8 cellular contexts compared by ENCODE assay signal in genomic region chr9:12884736-12885395, GRCh38.
DNase-seq lines count a peak whose midpoint lies in the region; ATAC-seq, FAIRE-seq and TF ChIP-seq lines count a peak whose summit lies in the region.

No MANE protein-coding gene starts in this region.

- 4% methylated on average over 4 of the region's 4 CpGs for WGBS in K562 (ENCODE audit: insufficient coverage, low coverage, missing lambda C conversion rate)

- H3K4me2 ChIP-seq in K562 (ENCODE audit: insufficient read depth, low read length) = no peak overlapping the region

- H3K27ac Mint-ChIP-seq in effector memory CD8-positive, alpha-beta T cell = no peak overlapping the region
- no peak overlapping the region for H3K27ac Mint-ChIP-seq in activated CD8-positive, alpha-beta T cell treated with anti-CD3 and anti-CD28 coated beads for 36 hours

- no peaks in the 10 kb centered on the region for H3K9me1 ChIP-seq in K562 (ENCODE audit: control insufficient read depth, insufficient read depth, low read length)

- no TSS peak for BruUV-seq in K562 (replicated peaks; lab: Mats Ljungman, UMichigan)

- no peak overlapping the region for H3K4me3 Mint-ChIP-seq in effector memory CD8-positive, alpha-beta T cell
- no peak overlapping the region for H3K4me3 Mint-ChIP-seq in activated CD8-positive, alpha-beta T cell treated with anti-CD3 and anti-CD28 coated beads for 36 hours

- H4K20me1 ChIP-seq in K562 (replicated peaks; ENCODE audit: control insufficient read depth, insufficient read depth, low read length) = no peaks in the 10 kb centered on the region

- no peaks in the 10 kb centered on the region for H3K9me3 ChIP-seq in AG04450 (ENCODE audit: control insufficient read depth, insufficient read depth, low read length)
- H3K9me3 ChIP-seq in K562 (replicated peaks; ENCODE audit: control insufficient read depth, insufficient read depth, low read depth, low read length) = no peaks in the 10 kb centered on the region

- DNase-seq in AG04450 (ENCODE audit: low read depth, low spot score) (peak; percentile 74), LoVo (ENCODE audit: low spot score) (peak; percentile 75), K562 (ENCODE audit: extremely low read depth in 1 of 4, low spot score in 3 of 4) (peak in 1 of 4 experiments; percentile 0), left lobe of liver (ENCODE audit: low spot score) (no peak), CD1c-positive myeloid dendritic cell (ENCODE audit: extremely low spot score) (no peak)
- DNase-seq in stimulated activated naive CD8-positive, alpha-beta T cell treated with anti-CD3 and anti-CD28 coated beads, Interleukin-15, Interleukin-2, amounts not matched to agents 100 U/mL and 50 U/mL, for 24 hours = no peak
- no peak for DNase-seq in effector memory CD8-positive, alpha-beta T cell
- DNase-seq in activated CD8-positive, alpha-beta T cell treated with anti-CD3 and anti-CD28 coated beads for 36 hours = no peak

- no peak for TF ChIP-seq POLR2A in K562 (conservative IDR thresholded peaks at IDR 0.05)

- H3K27ac ChIP-seq in AG04450 (ENCODE audit: low read depth, low read length) = no peak overlapping the region
- H3K27ac ChIP-seq in K562 (ENCODE audit: extremely low read depth, low read depth, low read length) = no peak overlapping the region

- peak; percentile 69 for TF ChIP-seq CTCF in AG04450 (IDR thresholded peaks at IDR 0.05; ENCODE audit: low read depth, low read length)
- TF ChIP-seq CTCF in K562 (IDR thresholded peaks at IDR 0.05 in 2 of 3, conservative IDR thresholded peaks at IDR 0.05 in 1 of 3; ENCODE audit: insufficient read depth in 2 of 3, low read depth in 1 of 3, low read length in 3 of 3) = no peak; a peak in 1 of 6 replicates
- no peak for TF ChIP-seq CTCF in activated CD8-positive, alpha-beta T cell treated with anti-CD3 and anti-CD28 coated beads for 36 hours (IDR thresholded peaks at IDR 0.05)

- POLR2A ChIA-PET in AG04450 (lab: Yijun Ruan, JAX) (interaction anchor here (0.8 to 1.0 kb wide), 4 partner anchors 108 to 165 kb away, joined by 3 to 6 read pairs (median 3); no protein-coding TSS in a partner anchor), K562 (lab: Yijun Ruan, JAX) (no interaction called here)
- POLR2A ChIA-PET in activated CD8-positive, alpha-beta T cell treated with anti-CD3 and anti-CD28 coated beads for 36 hours (lab: Charles Lee) = no interaction called here

- no peaks in the 10 kb centered on the region for H3K27me3 ChIP-seq in AG04450 (ENCODE audit: control insufficient read depth, insufficient read depth, low read length)
- H3K27me3 ChIP-seq in K562 (ENCODE audit: control insufficient read depth in 2 of 2, insufficient read depth in 2 of 2, low read length in 2 of 2) = no peaks in the 10 kb centered on the region

- TF ChIP-seq RAD21 in K562 (CRISPR knock-in tag; conservative IDR thresholded peaks at IDR 0.05 in 1 of 2, IDR thresholded peaks at IDR 0.05 in 1 of 2) = peak; percentile 20 to 52; a peak in 3 of 4 replicates

- H3K4me1 ChIP-seq in K562 (replicated peaks in 1 of 2; ENCODE audit: control insufficient read depth in 2 of 2, insufficient read depth in 2 of 2, low read length in 2 of 2) = no peaks in the 10 kb centered on the region

- TF ChIP-seq EP300 in K562 (IDR thresholded peaks at IDR 0.05; ENCODE audit: low read length) = no peak

- H3K9ac ChIP-seq in K562 (ENCODE audit: insufficient read depth in 1 of 2, low read depth in 2 of 2, low read length in 2 of 2) = no peak overlapping the region

- peaks cover 0 to 8% of the 10 kb centered on the region in 2 donors for H3K9me3 Mint-ChIP-seq in effector memory CD8-positive, alpha-beta T cell
- peaks cover 1% of the 10 kb centered on the region for H3K9me3 Mint-ChIP-seq in activated CD8-positive, alpha-beta T cell treated with anti-CD3 and anti-CD28 coated beads for 36 hours

- H3K27me3 Mint-ChIP-seq in effector memory CD8-positive, alpha-beta T cell = no peaks in the 10 kb centered on the region
- no peaks in the 10 kb centered on the region for H3K27me3 Mint-ChIP-seq in activated CD8-positive, alpha-beta T cell treated with anti-CD3 and anti-CD28 coated beads for 36 hours

- no peaks in the 10 kb centered on the region for H3K36me3 ChIP-seq in K562 (ENCODE audit: control insufficient read depth, insufficient read depth, low read length)

- FAIRE-seq in K562 (lab: Jason Lieb, UNC) = no peak

- no peak overlapping the region for H2AFZ ChIP-seq in K562 (ENCODE audit: low read depth, low read length)

- ATAC-seq in K562 (no peak), left lobe of liver (peak; percentile 73)
- no peak for ATAC-seq in stimulated activated naive CD8-positive, alpha-beta T cell treated with anti-CD3 and anti-CD28 coated beads, Interleukin-15, Interleukin-2, amounts not matched to agents 100 U/mL and 50 U/mL, for 24 hours
- ATAC-seq in effector memory CD8-positive, alpha-beta T cell (replicated peaks) = no peak
- no peak for ATAC-seq in activated CD8-positive, alpha-beta T cell treated with anti-CD3 and anti-CD28 coated beads for 36 hours

- intact Hi-C loops in K562 (cut with micrococcal nuclease) = no loop called here
- intact Hi-C loops in activated CD8-positive, alpha-beta T cell treated with anti-CD3 and anti-CD28 coated beads for 36 hours (cut with micrococcal nuclease) = no loop called here

- no peaks in the 10 kb centered on the region for H3K36me3 Mint-ChIP-seq in effector memory CD8-positive, alpha-beta T cell (ENCODE audit: insufficient read depth)
- H3K36me3 Mint-ChIP-seq in activated CD8-positive, alpha-beta T cell treated with anti-CD3 and anti-CD28 coated beads for 36 hours (ENCODE audit: low read depth) = no peaks in the 10 kb centered on the region

- no peaks in the 10 kb centered on the region for H3K79me2 ChIP-seq in K562 (ENCODE audit: control insufficient read depth, insufficient read depth, low read length)

- in situ Hi-C loops in K562 (cut with MboI) = no loop called here

- H3K4me3 ChIP-seq in AG04450 (ENCODE audit: low read depth, low read length) (no peak overlapping the region), K562 (no peak overlapping the region)

- CTCF ChIA-PET in AG04450 (lab: Charles Lee) = interaction anchor here (0.6 to 1.7 kb wide), 24 partner anchors 9 to 219 kb away, joined by 3 to 102 read pairs (median 5); partner anchors contain the start of gene LURAP1L
- CTCF ChIA-PET in K562 (lab: Yijun Ruan, JAX; ENCODE audit: low intra/inter-chr PET ratio) = interaction anchor here (1.6 kb wide), 1 partner anchor 161 kb away, joined by 9 read pairs; no protein-coding TSS in a partner anchor
- CTCF ChIA-PET in activated CD8-positive, alpha-beta T cell treated with anti-CD3 and anti-CD28 coated beads for 36 hours (lab: Charles Lee) = no interaction called here

- no peaks in the 10 kb centered on the region for H3K4me1 Mint-ChIP-seq in effector memory CD8-positive, alpha-beta T cell (ENCODE audit: low read depth in 2 of 2)
- no peaks in the 10 kb centered on the region for H3K4me1 Mint-ChIP-seq in activated CD8-positive, alpha-beta T cell treated with anti-CD3 and anti-CD28 coated beads for 36 hours (ENCODE audit: low read depth)

TF ChIP-seq in K562, 482 proteins besides CTCF, POLR2A, EP300 and RAD21:
- no peak for TF ChIP-seq ZBTB8A (IDR thresholded peaks at IDR 0.05; ENCODE audit: partially characterized antibody)

Comparison
In these comparisons a context has a peak if more than half of its experiments do, and no peak if none do; other contexts are left out.
1. DNase-seq: peak in AG04450 (single experiment) and LoVo (single experiment); none in left lobe of liver (single experiment), stimulated activated naive CD8-positive, alpha-beta T cell treated with anti-CD3 and anti-CD28 coated beads, Interleukin-15, Interleukin-2, amounts not matched to agents 100 U/mL and 50 U/mL, for 24 hours (single experiment), effector memory CD8-positive, alpha-beta T cell (0 of 3), activated CD8-positive, alpha-beta T cell treated with anti-CD3 and anti-CD28 coated beads for 36 hours (single experiment) and CD1c-positive myeloid dendritic cell (single experiment).